17 cellular contexts compared by ENCODE assay signal in the genomic region with DNA sequence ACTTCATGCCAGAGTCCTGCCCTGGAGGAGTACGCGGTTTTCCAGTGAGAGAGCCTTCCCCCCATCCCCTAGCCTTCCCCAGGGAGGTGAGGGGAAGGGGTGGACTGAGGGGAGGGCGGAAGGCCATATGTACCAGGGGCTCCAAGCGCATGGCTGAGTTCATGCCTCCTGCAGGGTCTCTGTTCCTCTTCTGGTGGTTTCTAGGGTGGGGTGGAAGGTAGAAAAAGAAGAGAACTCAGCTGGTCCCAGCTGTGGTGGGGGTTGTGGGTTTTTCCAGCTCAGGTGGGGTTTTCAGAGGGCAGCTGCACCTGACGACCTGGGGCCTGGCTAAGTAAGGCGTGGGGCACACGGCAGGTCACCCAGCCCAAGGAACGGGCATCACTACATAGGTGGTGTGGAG. TPM values are rescaled to one million over a fixed set of nuclear protein-coding genes. Genes with fewer than 3 reads are reported as not detected.
DNase-seq lines count a peak whose midpoint lies in the region; ATAC-seq and TF ChIP-seq lines count a peak whose summit lies in the region.
"Had no signal": no experiment of that assay in that cellular context is flagged by ENCODE, and none has a peak within 500 bp of the region (broad histone marks: within the 10 kb centered on the region; RNA-seq: fewer than 3 reads in every experiment).

No MANE protein-coding gene starts in this region.

- no peaks in the 10 kb centered on the region for H3K36me3 Mint-ChIP-seq in activated B cell treated with CpG ODN at 0.5 μM for 24 hours (ENCODE audit: low read depth)
- H3K36me3 Mint-ChIP-seq in progenitor cell of endocrine pancreas (ENCODE audit: insufficient read depth) = no peaks in the 10 kb centered on the region

- no peaks in the 10 kb centered on the region for H3K9me3 Mint-ChIP-seq in activated B cell treated with CpG ODN at 0.5 μM for 24 hours
- H3K9me3 Mint-ChIP-seq in progenitor cell of endocrine pancreas (ENCODE audit: low read depth) = no peaks in the 10 kb centered on the region

- no peaks in the 10 kb centered on the region for H3K36me3 ChIP-seq in GM06990 (ENCODE audit: control insufficient read depth, insufficient read depth, low read length)
- H3K36me3 ChIP-seq in ovary = no peaks in the 10 kb centered on the region
- H3K36me3 ChIP-seq: esophagus squamous epithelium, upper lobe of right lung had no signal

- 77 to 89% (median 83%) methylated on average over 8 of the region's 8 CpGs for WGBS in ovary, 3 donors

- H3K4me3 ChIP-seq in GM06990 (replicated peaks; ENCODE audit: low read depth, low read length) = no peak overlapping the region
- H3K4me3 ChIP-seq in ovary = no peak overlapping the region
- H3K4me3 ChIP-seq: esophagus squamous epithelium, upper lobe of right lung had no signal

- no peaks in the 10 kb centered on the region for H3K4me1 ChIP-seq in ovary (ENCODE audit: insufficient read depth)
- H3K4me1 ChIP-seq: upper lobe of right lung had no signal

- H3K27me3 Mint-ChIP-seq in activated B cell treated with CpG ODN at 0.5 μM for 24 hours = no peaks in the 10 kb centered on the region
- H3K27me3 Mint-ChIP-seq in progenitor cell of endocrine pancreas = peaks cover 14% of the 10 kb centered on the region

- POLR2A ChIA-PET in activated B cell treated with CpG ODN at 0.5 μM for 24 hours (lab: Charles Lee) = interaction anchor here (0.8 to 10.0 kb wide), 16 partner anchors 8 to 368 kb away, joined by 3 to 291 read pairs (median 9); a partner anchor contains a TSS

- H3K27ac ChIP-seq in ovary = no peak overlapping the region
- H3K27ac ChIP-seq: esophagus squamous epithelium, upper lobe of right lung had no signal

- ATAC-seq in GM19468 (IDR thresholded peaks at IDR 0.05; ENCODE audit: extremely low read depth, unreplicated experiment) (peak; percentile 54), HG02938 (IDR thresholded peaks at IDR 0.05; ENCODE audit: unreplicated experiment) (peak; percentile 46), activated B cell treated with CpG ODN at 0.5 μM for 24 hours (ENCODE audit: low read depth) (peak; percentile 76)
- ATAC-seq: Panc1, upper lobe of right lung had no signal

- no peak for TF ChIP-seq POLR2A in ovary (IDR thresholded peaks at IDR 0.05)

- intact Hi-C loops in activated B cell treated with CpG ODN at 0.5 μM for 24 hours (cut with micrococcal nuclease) = loop anchor here (1.0 to 2.0 kb wide), 6 partner anchors 12 to 331 kb away; no protein-coding TSS in a partner anchor
- intact Hi-C loops in ovary (cut with DNase I) = no loop called here

- H3K4me3 Mint-ChIP-seq in activated B cell treated with CpG ODN at 0.5 μM for 24 hours = peak overlapping the region; percentile 72
- H3K4me3 Mint-ChIP-seq in progenitor cell of endocrine pancreas (ENCODE audit: low read depth) = no peak overlapping the region

- H3K27ac Mint-ChIP-seq in activated B cell treated with CpG ODN at 0.5 μM for 24 hours (peak overlapping the region; percentile 92), progenitor cell of endocrine pancreas (no peak overlapping the region)

- no peaks in the 10 kb centered on the region for H3K27me3 ChIP-seq in GM06990 (replicated peaks; ENCODE audit: control insufficient read depth, insufficient read depth, low read length)
- no peaks in the 10 kb centered on the region for H3K27me3 ChIP-seq in ovary
- H3K27me3 ChIP-seq: esophagus squamous epithelium, upper lobe of right lung had no signal

- DNase-seq in GM06990 (ENCODE audit: extremely low read depth, insufficient read length) = peak; percentile 69
- DNase-seq in activated B cell treated with CpG ODN at 0.5 μM for 24 hours = peak; percentile 63
- no peak for DNase-seq in progenitor cell of endocrine pancreas (ENCODE audit: low spot score, unreplicated experiment)
- DNase-seq in ovary = no peak
- DNase-seq in RKO (ENCODE audit: low spot score) = no peak
- no peak for DNase-seq in activated gamma-delta T cell treated with Interleukin-2 at 50 U/mL for 16 hours
- DNase-seq: activated CD4-positive, alpha-beta T cell treated with anti-CD3 and anti-CD28 coated beads for 1 hour; activated T-cell treated with anti-CD3 and anti-CD28 coated beads, Interleukin-2, amount 50 U/mL, for 48 hours; amniotic stem cell; esophagus squamous epithelium; NCI-H1048; nucleus accumbens; stimulated activated CD4-positive, alpha-beta T cell treated with anti-CD3 and anti-CD28 coated beads, Interleukin-12 subunit alpha, Interleukin-12 subunit beta, amount 100 ng/mL, for 4 hours; upper lobe of right lung had no signal

- H3K9me3 ChIP-seq in ovary = no peaks in the 10 kb centered on the region
- H3K9me3 ChIP-seq: esophagus squamous epithelium, upper lobe of right lung had no signal

- TF ChIP-seq CTCF in GM06990 (IDR thresholded peaks at IDR 0.05; ENCODE audit: insufficient read depth, low read length, poor library complexity, severe bottlenecking) (no peak), activated B cell treated with CpG ODN at 0.5 μM for 24 hours (IDR thresholded peaks at IDR 0.05) (no peak), progenitor cell of endocrine pancreas (IDR thresholded peaks at IDR 0.05; ENCODE audit: unreplicated experiment) (no peak), ovary (IDR thresholded peaks at IDR 0.05) (no peak)

- no peak for TF ChIP-seq EP300 in ovary (IDR thresholded peaks at IDR 0.05)

- CTCF ChIA-PET in activated B cell treated with CpG ODN at 0.5 μM for 24 hours (lab: Charles Lee) = interaction anchor here (1.1 to 1.6 kb wide), 3 partner anchors 8 to 369 kb away, joined by 3 to 7 read pairs (median 4); no protein-coding TSS in a partner anchor

- H3K4me1 Mint-ChIP-seq in activated B cell treated with CpG ODN at 0.5 μM for 24 hours (peaks cover 92% of the 10 kb centered on the region), progenitor cell of endocrine pancreas (ENCODE audit: low read depth) (no peaks in the 10 kb centered on the region)

RNA-seq across cellular contexts. Expression of a gene that starts 10.7 kb away (rescaled TPM):
- total RNA-seq in activated B cell treated with CpG ODN at 0.5 μM for 24 hours (260 and 296 TPM in 2 replicates), progenitor cell of endocrine pancreas (33.2 and 34.2 TPM in 2 replicates), ovary (10 to 100 TPM; 22.2 to 55.4 (median 46.0) TPM)
- polyA plus RNA-seq in ovary = 10 to 100 TPM; 20.9 to 27.3 TPM

Comparison
In these comparisons a context has a peak if more than half of its experiments do, and no peak if none do; other contexts are left out.
1. DNase-seq: peak in GM06990 (single experiment) and activated B cell treated with CpG ODN at 0.5 μM for 24 hours (single experiment); none in progenitor cell of endocrine pancreas (single experiment), ovary (0 of 5), RKO (single experiment) and activated gamma-delta T cell treated with Interleukin-2 at 50 U/mL for 16 hours (single experiment).
2. Peak in every context shown above with its lines, with median percentiles within 50 percentile points of each other: ATAC-seq.